In genomic region chr10:99344715-99345114, GRCh38 we compare ENCODE assay signal across 22 cellular contexts.
"Had no signal": no experiment of that assay in that cellular context is flagged by ENCODE, and none has a peak within 500 bp of the region (broad histone marks: within the 10 kb centered on the region; RNA-seq: fewer than 3 reads in every experiment).

No MANE protein-coding gene starts in this region.

- H3K9me3 ChIP-seq: upper lobe of right lung had no signal

- H3K36me3 ChIP-seq: upper lobe of right lung had no signal

- H3K27me3 ChIP-seq: dorsolateral prefrontal cortex, upper lobe of right lung had no signal

- H3K27ac ChIP-seq: dorsolateral prefrontal cortex, epithelial cell of prostate, upper lobe of right lung had no signal

- ATAC-seq: activated CD8-positive, alpha-beta T cell treated with anti-CD3 and anti-CD28 coated beads for 36 hours; activated naive CD8-positive, alpha-beta T cell treated with anti-CD3 and anti-CD28 coated beads, Interleukin-2, amount 50 U/mL, for 24 hours; left lobe of liver; upper lobe of right lung had no signal

- H3K4me1 ChIP-seq: upper lobe of right lung had no signal

- H3K4me3 ChIP-seq: dorsolateral prefrontal cortex, lung, upper lobe of right lung had no signal

- DNase-seq: activated CD4-positive, alpha-beta T cell treated with anti-CD3 and anti-CD28 coated beads, Interleukin-2, amount 10 ng/mL, durations not matched to agents 24 days and 14 days; activated CD8-positive, alpha-beta T cell treated with anti-CD3 and anti-CD28 coated beads for 36 hours; activated naive CD4-positive, alpha-beta T cell treated with anti-CD3 and anti-CD28 coated beads, Interleukin-2, amount 10 ng/mL, durations not matched to agents 7 days and 5 days; activated naive CD8-positive, alpha-beta T cell treated with anti-CD3 and anti-CD28 coated beads, Interleukin-2, amount 50 U/mL, for 24 hours; activated T-cell treated with anti-CD3 and anti-CD28 coated beads, Interleukin-2, amount 50 U/mL, for 1 hour; anterior cingulate cortex; central memory CD4-positive, alpha-beta T cell; dorsolateral prefrontal cortex; foreskin melanocyte; hypothalamus; midbrain; occipital lobe; posterior cingulate gyrus; retina; stimulated activated CD4-positive, alpha-beta T cell treated with anti-CD3 and anti-CD28 coated beads, Interleukin-12 subunit alpha, Interleukin-12 subunit beta, amount 100 ng/mL, for 4 hours; stimulated activated CD4-positive, alpha-beta T cell treated with anti-CD3 and anti-CD28 coated beads, Interleukin-1b, Interleukin-23, amount 100 ng/mL, for 48 hours; stimulated activated CD8-positive, alpha-beta memory T cell treated with anti-CD3 and anti-CD28 coated beads, Interleukin-4, amount 100 ng/mL, for 48 hours; stimulated activated naive CD4-positive, alpha-beta T cell; upper lobe of right lung had no signal
